Comparison of ENCODE assay signal across 1 cellular context in the genomic region with DNA sequence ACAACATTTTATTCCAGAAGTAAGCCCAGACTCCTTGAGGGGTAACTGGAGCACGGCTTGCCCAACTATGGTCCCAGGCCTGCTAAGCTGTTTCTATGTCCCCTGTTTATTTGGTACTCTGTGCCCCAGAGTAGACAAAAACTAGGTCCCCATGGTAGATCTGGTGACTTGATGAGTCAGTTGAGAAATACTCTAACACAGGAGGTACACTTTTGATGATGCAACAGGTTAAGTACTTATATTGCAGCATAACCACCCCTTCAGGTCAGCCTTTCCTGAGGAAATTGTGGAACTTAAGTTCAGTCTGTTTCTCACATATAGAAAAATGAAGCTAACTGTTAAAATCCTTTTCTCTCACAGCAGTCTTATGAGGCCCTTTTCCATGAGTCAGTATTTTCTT.
TF ChIP-seq lines count a peak whose summit lies in the region.

No MANE protein-coding gene starts in this region.

TF ChIP-seq in GM23338, 12 proteins besides CTCF, POLR2A, EP300 and RAD21:
- TF ChIP-seq, protein P1, sequence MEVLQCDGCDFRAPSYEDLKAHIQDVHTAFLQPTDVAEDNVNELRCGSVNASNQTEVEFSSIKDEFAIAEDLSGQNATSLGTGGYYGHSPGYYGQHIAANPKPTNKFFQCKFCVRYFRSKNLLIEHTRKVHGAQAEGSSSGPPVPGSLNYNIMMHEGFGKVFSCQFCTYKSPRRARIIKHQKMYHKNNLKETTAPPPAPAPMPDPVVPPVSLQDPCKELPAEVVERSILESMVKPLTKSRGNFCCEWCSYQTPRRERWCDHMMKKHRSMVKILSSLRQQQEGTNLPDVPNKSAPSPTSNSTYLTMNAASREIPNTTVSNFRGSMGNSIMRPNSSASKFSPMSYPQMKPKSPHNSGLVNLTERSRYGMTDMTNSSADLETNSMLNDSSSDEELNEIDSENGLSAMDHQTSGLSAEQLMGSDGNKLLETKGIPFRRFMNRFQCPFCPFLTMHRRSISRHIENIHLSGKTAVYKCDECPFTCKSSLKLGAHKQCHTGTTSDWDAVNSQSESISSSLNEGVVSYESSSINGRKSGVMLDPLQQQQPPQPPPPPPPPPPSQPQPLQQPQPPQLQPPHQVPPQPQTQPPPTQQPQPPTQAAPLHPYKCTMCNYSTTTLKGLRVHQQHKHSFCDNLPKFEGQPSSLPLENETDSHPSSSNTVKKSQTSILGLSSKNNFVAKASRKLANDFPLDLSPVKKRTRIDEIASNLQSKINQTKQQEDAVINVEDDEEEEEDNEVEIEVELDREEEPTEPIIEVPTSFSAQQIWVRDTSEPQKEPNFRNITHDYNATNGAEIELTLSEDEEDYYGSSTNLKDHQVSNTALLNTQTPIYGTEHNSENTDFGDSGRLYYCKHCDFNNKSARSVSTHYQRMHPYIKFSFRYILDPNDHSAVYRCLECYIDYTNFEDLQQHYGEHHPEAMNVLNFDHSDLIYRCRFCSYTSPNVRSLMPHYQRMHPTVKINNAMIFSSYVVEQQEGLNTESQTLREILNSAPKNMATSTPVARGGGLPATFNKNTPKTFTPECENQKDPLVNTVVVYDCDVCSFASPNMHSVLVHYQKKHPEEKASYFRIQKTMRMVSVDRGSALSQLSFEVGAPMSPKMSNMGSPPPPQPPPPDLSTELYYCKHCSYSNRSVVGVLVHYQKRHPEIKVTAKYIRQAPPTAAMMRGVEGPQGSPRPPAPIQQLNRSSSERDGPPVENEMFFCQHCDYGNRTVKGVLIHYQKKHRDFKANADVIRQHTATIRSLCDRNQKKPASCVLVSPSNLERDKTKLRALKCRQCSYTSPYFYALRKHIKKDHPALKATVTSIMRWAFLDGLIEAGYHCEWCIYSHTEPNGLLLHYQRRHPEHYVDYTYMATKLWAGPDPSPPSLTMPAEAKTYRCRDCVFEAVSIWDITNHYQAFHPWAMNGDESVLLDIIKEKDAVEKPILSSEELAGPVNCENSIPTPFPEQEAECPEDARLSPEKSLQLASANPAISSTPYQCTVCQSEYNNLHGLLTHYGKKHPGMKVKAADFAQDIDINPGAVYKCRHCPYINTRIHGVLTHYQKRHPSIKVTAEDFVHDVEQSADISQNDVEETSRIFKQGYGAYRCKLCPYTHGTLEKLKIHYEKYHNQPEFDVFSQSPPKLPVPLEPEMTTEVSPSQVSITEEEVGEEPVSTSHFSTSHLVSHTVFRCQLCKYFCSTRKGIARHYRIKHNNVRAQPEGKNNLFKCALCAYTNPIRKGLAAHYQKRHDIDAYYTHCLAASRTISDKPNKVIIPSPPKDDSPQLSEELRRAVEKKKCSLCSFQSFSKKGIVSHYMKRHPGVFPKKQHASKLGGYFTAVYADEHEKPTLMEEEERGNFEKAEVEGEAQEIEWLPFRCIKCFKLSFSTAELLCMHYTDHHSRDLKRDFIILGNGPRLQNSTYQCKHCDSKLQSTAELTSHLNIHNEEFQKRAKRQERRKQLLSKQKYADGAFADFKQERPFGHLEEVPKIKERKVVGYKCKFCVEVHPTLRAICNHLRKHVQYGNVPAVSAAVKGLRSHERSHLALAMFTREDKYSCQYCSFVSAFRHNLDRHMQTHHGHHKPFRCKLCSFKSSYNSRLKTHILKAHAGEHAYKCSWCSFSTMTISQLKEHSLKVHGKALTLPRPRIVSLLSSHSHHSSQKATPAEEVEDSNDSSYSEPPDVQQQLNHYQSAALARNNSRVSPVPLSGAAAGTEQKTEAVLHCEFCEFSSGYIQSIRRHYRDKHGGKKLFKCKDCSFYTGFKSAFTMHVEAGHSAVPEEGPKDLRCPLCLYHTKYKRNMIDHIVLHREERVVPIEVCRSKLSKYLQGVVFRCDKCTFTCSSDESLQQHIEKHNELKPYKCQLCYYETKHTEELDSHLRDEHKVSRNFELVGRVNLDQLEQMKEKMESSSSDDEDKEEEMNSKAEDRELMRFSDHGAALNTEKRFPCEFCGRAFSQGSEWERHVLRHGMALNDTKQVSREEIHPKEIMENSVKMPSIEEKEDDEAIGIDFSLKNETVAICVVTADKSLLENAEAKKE (CRISPR knock-in tag; IDR thresholded peaks at IDR 0.05), result no peak
- TF ChIP-seq, protein P2, sequence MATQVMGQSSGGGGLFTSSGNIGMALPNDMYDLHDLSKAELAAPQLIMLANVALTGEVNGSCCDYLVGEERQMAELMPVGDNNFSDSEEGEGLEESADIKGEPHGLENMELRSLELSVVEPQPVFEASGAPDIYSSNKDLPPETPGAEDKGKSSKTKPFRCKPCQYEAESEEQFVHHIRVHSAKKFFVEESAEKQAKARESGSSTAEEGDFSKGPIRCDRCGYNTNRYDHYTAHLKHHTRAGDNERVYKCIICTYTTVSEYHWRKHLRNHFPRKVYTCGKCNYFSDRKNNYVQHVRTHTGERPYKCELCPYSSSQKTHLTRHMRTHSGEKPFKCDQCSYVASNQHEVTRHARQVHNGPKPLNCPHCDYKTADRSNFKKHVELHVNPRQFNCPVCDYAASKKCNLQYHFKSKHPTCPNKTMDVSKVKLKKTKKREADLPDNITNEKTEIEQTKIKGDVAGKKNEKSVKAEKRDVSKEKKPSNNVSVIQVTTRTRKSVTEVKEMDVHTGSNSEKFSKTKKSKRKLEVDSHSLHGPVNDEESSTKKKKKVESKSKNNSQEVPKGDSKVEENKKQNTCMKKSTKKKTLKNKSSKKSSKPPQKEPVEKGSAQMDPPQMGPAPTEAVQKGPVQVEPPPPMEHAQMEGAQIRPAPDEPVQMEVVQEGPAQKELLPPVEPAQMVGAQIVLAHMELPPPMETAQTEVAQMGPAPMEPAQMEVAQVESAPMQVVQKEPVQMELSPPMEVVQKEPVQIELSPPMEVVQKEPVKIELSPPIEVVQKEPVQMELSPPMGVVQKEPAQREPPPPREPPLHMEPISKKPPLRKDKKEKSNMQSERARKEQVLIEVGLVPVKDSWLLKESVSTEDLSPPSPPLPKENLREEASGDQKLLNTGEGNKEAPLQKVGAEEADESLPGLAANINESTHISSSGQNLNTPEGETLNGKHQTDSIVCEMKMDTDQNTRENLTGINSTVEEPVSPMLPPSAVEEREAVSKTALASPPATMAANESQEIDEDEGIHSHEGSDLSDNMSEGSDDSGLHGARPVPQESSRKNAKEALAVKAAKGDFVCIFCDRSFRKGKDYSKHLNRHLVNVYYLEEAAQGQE (IDR thresholded peaks at IDR 0.05; ENCODE audit: unreplicated experiment), result no peak
- no peak for TF ChIP-seq POLR2AphosphoS5 (IDR thresholded peaks at IDR 0.05; ENCODE audit: low read depth)
- TF ChIP-seq STAT1 (IDR thresholded peaks at IDR 0.05; ENCODE audit: unreplicated experiment), result no peak
- no peak for TF ChIP-seq ZNF114 (CRISPR knock-in tag; IDR thresholded peaks at IDR 0.05)
- no peak for TF ChIP-seq CREB1 (CRISPR knock-in tag; IDR thresholded peaks at IDR 0.05; ENCODE audit: low read depth)
- TF ChIP-seq EZH2 (IDR thresholded peaks at IDR 0.05; ENCODE audit: low read depth, unreplicated experiment), result no peak
- no peak for TF ChIP-seq ZNF331 (CRISPR knock-in tag; IDR thresholded peaks at IDR 0.05; ENCODE audit: low read depth)
- no peak for TF ChIP-seq JUNB (IDR thresholded peaks at IDR 0.05; ENCODE audit: unreplicated experiment)
- TF ChIP-seq NANOG (IDR thresholded peaks at IDR 0.05; ENCODE audit: borderline replicate concordance), result no peak
- TF ChIP-seq, protein P3, sequence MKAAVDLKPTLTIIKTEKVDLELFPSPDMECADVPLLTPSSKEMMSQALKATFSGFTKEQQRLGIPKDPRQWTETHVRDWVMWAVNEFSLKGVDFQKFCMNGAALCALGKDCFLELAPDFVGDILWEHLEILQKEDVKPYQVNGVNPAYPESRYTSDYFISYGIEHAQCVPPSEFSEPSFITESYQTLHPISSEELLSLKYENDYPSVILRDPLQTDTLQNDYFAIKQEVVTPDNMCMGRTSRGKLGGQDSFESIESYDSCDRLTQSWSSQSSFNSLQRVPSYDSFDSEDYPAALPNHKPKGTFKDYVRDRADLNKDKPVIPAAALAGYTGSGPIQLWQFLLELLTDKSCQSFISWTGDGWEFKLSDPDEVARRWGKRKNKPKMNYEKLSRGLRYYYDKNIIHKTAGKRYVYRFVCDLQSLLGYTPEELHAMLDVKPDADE (IDR thresholded peaks at IDR 0.05), result no peak
- no peak for TF ChIP-seq EZH2phosphoT487 (IDR thresholded peaks at IDR 0.05; ENCODE audit: unreplicated experiment)
